Comparison of ENCODE assay signal across 9 cellular contexts in genomic region chr7:157490465-157490912, GRCh38.
DNase-seq lines count a peak whose midpoint lies in the region; ATAC-seq and TF ChIP-seq lines count a peak whose summit lies in the region.
"Had no signal": no experiment of that assay in that cellular context is flagged by ENCODE, and none has a peak within 500 bp of the region (broad histone marks: within the 10 kb centered on the region; RNA-seq: fewer than 3 reads in every experiment).

No MANE protein-coding gene starts in this region.

- H3K4me3 ChIP-seq in gastroesophageal sphincter, result no peak overlapping the region

- no peak for TF ChIP-seq EP300 in gastroesophageal sphincter (IDR thresholded peaks at IDR 0.05)

- ATAC-seq in GM18508 (IDR thresholded peaks at IDR 0.05; ENCODE audit: insufficient read depth, unreplicated experiment) (peak; percentile 47), gastroesophageal sphincter (peak; percentile 31)

- 73 to 78% methylated on average over 8 of the region's 8 CpGs for WGBS in gastroesophageal sphincter (ENCODE audit: low coverage in 1 of 2), 2 donors

- H3K9me3 Mint-ChIP-seq in activated CD4-positive, alpha-beta T cell treated with anti-CD3 and anti-CD28 coated beads, Interleukin-2, amount 10 ng/mL, durations not matched to agents 24 days and 14 days, result peaks cover 10% of the 10 kb centered on the region

- intact Hi-C loops in activated CD4-positive, alpha-beta T cell treated with anti-CD3 and anti-CD28 coated beads, Interleukin-2, amount 10 ng/mL, durations not matched to agents 24 days and 14 days (cut with micrococcal nuclease), result loop anchor here (1.0 to 10.0 kb wide), 4 partner anchors 12 to 186 kb away; no protein-coding TSS in a partner anchor
- intact Hi-C loops in posterior vena cava (cut with DNase I), result no loop called here

- peaks cover 0 to 29% (median 0%) of the 10 kb centered on the region in 3 donors for H3K9me3 ChIP-seq in gastroesophageal sphincter

- H3K27me3 ChIP-seq in gastroesophageal sphincter, result peaks cover 28% of the 10 kb centered on the region

- peaks cover 27% of the 10 kb centered on the region for H3K27me3 Mint-ChIP-seq in activated CD4-positive, alpha-beta T cell treated with anti-CD3 and anti-CD28 coated beads, Interleukin-2, amount 10 ng/mL, durations not matched to agents 24 days and 14 days

- peak overlapping the region; percentile 71 for H3K27ac Mint-ChIP-seq in activated CD4-positive, alpha-beta T cell treated with anti-CD3 and anti-CD28 coated beads, Interleukin-2, amount 10 ng/mL, durations not matched to agents 24 days and 14 days

- H3K4me1 ChIP-seq in gastroesophageal sphincter, result no peaks in the 10 kb centered on the region

- peaks cover 31% of the 10 kb centered on the region for H3K4me1 Mint-ChIP-seq in activated CD4-positive, alpha-beta T cell treated with anti-CD3 and anti-CD28 coated beads, Interleukin-2, amount 10 ng/mL, durations not matched to agents 24 days and 14 days

- TF ChIP-seq POLR2A in gastroesophageal sphincter (IDR thresholded peaks at IDR 0.05), result no peak

- H3K27ac ChIP-seq in gastroesophageal sphincter, result no peak overlapping the region
- H3K27ac ChIP-seq: KMS-11 had no signal

- DNase-seq in HT-29 (ENCODE audit: low spot score) (peak; percentile 66), NCI-H1105 treated with DMSO at 0.1 percent for 48 hours (lab: John Stamatoyannopoulos, UW) (no peak), posterior vena cava (ENCODE audit: low spot score) (no peak), D341Med (ENCODE audit: low spot score) (no peak), GM20000 (ENCODE audit: low spot score) (no peak)
- peak; percentile 88 for DNase-seq in activated CD4-positive, alpha-beta T cell treated with anti-CD3 and anti-CD28 coated beads, Interleukin-2, amount 10 ng/mL, durations not matched to agents 24 days and 14 days

- H3K4me3 Mint-ChIP-seq in activated CD4-positive, alpha-beta T cell treated with anti-CD3 and anti-CD28 coated beads, Interleukin-2, amount 10 ng/mL, durations not matched to agents 24 days and 14 days, result peak overlapping the region; percentile 51

- H3K36me3 ChIP-seq in gastroesophageal sphincter, result no peaks in the 10 kb centered on the region

- H3K36me3 Mint-ChIP-seq in activated CD4-positive, alpha-beta T cell treated with anti-CD3 and anti-CD28 coated beads, Interleukin-2, amount 10 ng/mL, durations not matched to agents 24 days and 14 days (ENCODE audit: low read depth), result peaks cover 10% of the 10 kb centered on the region

- TF ChIP-seq CTCF in gastroesophageal sphincter (IDR thresholded peaks at IDR 0.05) (no peak), GM20000 (IDR thresholded peaks at IDR 0.05; ENCODE audit: extremely low read depth, missing control alignments) (no peak)

Comparison
In these comparisons a context has a peak if more than half of its experiments do, and no peak if none do; other contexts are left out.
1. DNase-seq: peak in HT-29 (single experiment) and activated CD4-positive, alpha-beta T cell treated with anti-CD3 and anti-CD28 coated beads, Interleukin-2, amount 10 ng/mL, durations not matched to agents 24 days and 14 days (single experiment); none in NCI-H1105 treated with DMSO at 0.1 percent for 48 hours (single experiment), posterior vena cava (single experiment), D341Med (single experiment) and GM20000 (single experiment).